34 cellular contexts compared by ENCODE assay signal in genomic region chr4:73453701-73454005, GRCh38. TPM values are rescaled to one million over a fixed set of nuclear protein-coding genes. Genes with fewer than 3 reads are reported as not detected.
A peak's percentile ranks its signal among the peaks of the same experiment; 100 is the strongest.
DNase-seq lines count a peak whose midpoint lies in the region; ATAC-seq, FAIRE-seq and TF ChIP-seq lines count a peak whose summit lies in the region.
"Had no signal": no experiment of that assay in that cellular context is flagged by ENCODE, and none has a peak within 500 bp of the region (broad histone marks: within the 10 kb centered on the region; RNA-seq: fewer than 3 reads in every experiment).

No MANE protein-coding gene starts in this region.

- POLR2A ChIA-PET in HepG2 (lab: Yijun Ruan, JAX), result no interaction called here

- H3K9me3 ChIP-seq in cardiac muscle cell (ENCODE audit: low read depth) (no peaks in the 10 kb centered on the region), right cardiac atrium (ENCODE audit: control insufficient read depth, low read length) (no peaks in the 10 kb centered on the region), HepG2 (ENCODE audit: low read length) (no peaks in the 10 kb centered on the region)
- H3K9me3 ChIP-seq: ascending aorta, thoracic aorta had no signal

- H4K20me1 ChIP-seq in HepG2 (ENCODE audit: insufficient read depth, low read length), result peaks cover 24% of the 10 kb centered on the region

- peaks cover 9% of the 10 kb centered on the region for H3K4me1 ChIP-seq in cardiac muscle cell (ENCODE audit: low read depth)
- peaks cover 5% of the 10 kb centered on the region for H3K4me1 ChIP-seq in right cardiac atrium (ENCODE audit: control insufficient read depth, insufficient read depth, low read length)
- peaks cover 39% of the 10 kb centered on the region for H3K4me1 ChIP-seq in HepG2 (ENCODE audit: insufficient read depth, low read length)

- H3K27ac ChIP-seq in cardiac muscle cell, result peak overlapping the region; percentile 44
- H3K27ac ChIP-seq in right cardiac atrium (ENCODE audit: low read length), result no peak overlapping the region
- peak overlapping the region; percentile 37 for H3K27ac ChIP-seq in HepG2 (ENCODE audit: extremely low read length, insufficient read depth, low read length)
- H3K27ac ChIP-seq: ascending aorta, dorsolateral prefrontal cortex, KMS-11, SK-N-MC, skin epidermis had no signal

- H2AFZ ChIP-seq in HepG2 (ENCODE audit: low read length), result no peak overlapping the region

- no peak for TF ChIP-seq RAD21 in HepG2 (CRISPR knock-in tag; IDR thresholded peaks at IDR 0.05)

- H3K9ac ChIP-seq in HepG2 (ENCODE audit: insufficient read depth, low read depth, low read length), result no peak overlapping the region
- H3K9ac ChIP-seq: KMS-11 had no signal

- H3K36me3 ChIP-seq in cardiac muscle cell (no peaks in the 10 kb centered on the region), HepG2 (replicated peaks in 1 of 2; ENCODE audit: control insufficient read depth in 1 of 2, insufficient read depth in 2 of 2, low read length in 2 of 2) (peaks cover 5 to 44% of the 10 kb centered on the region in 2 experiments)
- H3K36me3 ChIP-seq: ascending aorta, thoracic aorta had no signal

- H3K4me2 ChIP-seq in HepG2 (ENCODE audit: low read depth, low read length), result no peak overlapping the region
- H3K4me2 ChIP-seq: KMS-11 had no signal

- TF ChIP-seq EP300 in HepG2 (IDR thresholded peaks at IDR 0.05; ENCODE audit: low read depth in 2 of 2, low read length in 2 of 2) (no peak), HepG2 (CRISPR knock-in tag; IDR thresholded peaks at IDR 0.05; ENCODE audit: borderline replicate concordance) (no peak)

- H3K27me3 ChIP-seq in cardiac muscle cell (no peaks in the 10 kb centered on the region), right cardiac atrium (ENCODE audit: control insufficient read depth, insufficient read depth) (no peaks in the 10 kb centered on the region), HepG2 (ENCODE audit: control insufficient read depth in 1 of 2, insufficient read depth in 2 of 2, low read length in 2 of 2) (no peaks in the 10 kb centered on the region)
- H3K27me3 ChIP-seq: ascending aorta had no signal

- DNase-seq in cardiac muscle cell (ENCODE audit: low read depth in 1 of 2, low spot score in 1 of 2) (peak; percentile 8 to 26), right cardiac atrium (no peak), fibroblast of villous mesenchyme (ENCODE audit: low read depth) (peak; percentile 12), HepG2 (ENCODE audit: low spot score) (no peak), omental fat pad (ENCODE audit: low spot score) (no peak)
- DNase-seq: 8988T; activated CD4-positive, alpha-beta memory T cell treated with anti-CD3 and anti-CD28 coated beads, Interleukin-2, amount 10 ng/mL, durations not matched to agents 7 days and 5 days; activated CD4-positive, alpha-beta T cell treated with anti-CD3 and anti-CD28 coated beads for 1 hour; activated T-cell treated with anti-CD3 and anti-CD28 coated beads for 4 hours; CD4-positive, CD25-positive, alpha-beta regulatory T cell; dorsolateral prefrontal cortex; EL; MM.1S; naive B cell; NCI-H1417; NCI-H2081 treated with DMSO at 0.1 percent for 48 hours; NCI-H774; nucleus accumbens; stimulated activated naive CD8-positive, alpha-beta T cell treated with anti-CD3 and anti-CD28 coated beads, Interleukin-15, Interleukin-2, amounts not matched to agents 100 U/mL and 50 U/mL, for 24 hours; T-helper 17 cell had no signal

- BruUV-seq in HepG2 (replicated peaks; lab: Mats Ljungman, UMichigan), result no TSS peak

- no peaks in the 10 kb centered on the region for H3K79me2 ChIP-seq in HepG2 (ENCODE audit: insufficient read depth, low read length)

- TF ChIP-seq POLR2A in HepG2 (IDR thresholded peaks at IDR 0.05; ENCODE audit: insufficient read depth in 1 of 2, low read depth in 2 of 2, low read length in 2 of 2), result no peak

- no peak for TF ChIP-seq CTCF in cardiac muscle cell (IDR thresholded peaks at IDR 0.05; ENCODE audit: low read depth, low read length)
- TF ChIP-seq CTCF in fibroblast of villous mesenchyme (IDR thresholded peaks at IDR 0.05; ENCODE audit: insufficient read depth, low read depth, low read length), result no peak
- TF ChIP-seq CTCF in HepG2 (CRISPR knock-in tag; IDR thresholded peaks at IDR 0.05), result no peak
- no peak for TF ChIP-seq CTCF in omental fat pad (IDR thresholded peaks at IDR 0.05)

- intact Hi-C loops in right cardiac atrium (cut with DNase I), result no loop called here
- intact Hi-C loops in HepG2 (cut with micrococcal nuclease; ENCODE audit: unreplicated experiment), result no loop called here

- CTCF ChIA-PET in HepG2 (lab: Yijun Ruan, JAX; ENCODE audit: low intra/inter-chr PET ratio, low total read pairs), result no interaction called here

- no peak for ATAC-seq in right cardiac atrium
- no peak for ATAC-seq in HepG2
- no peak for ATAC-seq in HG02798 (IDR thresholded peaks at IDR 0.05; ENCODE audit: poor library complexity, unreplicated experiment)
- no peak for ATAC-seq in GM19452 (IDR thresholded peaks at IDR 0.05; ENCODE audit: unreplicated experiment)
- ATAC-seq in SK-N-SH treated with all-trans-retinoic acid at 6 μM for 48 hours, result no peak
- ATAC-seq in omental fat pad (ENCODE audit: low FRiP score), result no peak
- ATAC-seq: activated naive CD4-positive, alpha-beta T cell treated with anti-CD3 and anti-CD28 coated beads, Interleukin-2, amount 50 U/mL, for 72 hours; stimulated activated naive CD8-positive, alpha-beta T cell treated with anti-CD3 and anti-CD28 coated beads, Interleukin-15, Interleukin-2, amounts not matched to agents 100 U/mL and 50 U/mL, for 24 hours; T-helper 17 cell had no signal

- in situ Hi-C loops in HepG2 (cut with HindIII; ENCODE audit: extremely low pct_ligation_motif_present, low pct_unique_long_range_greater_than_20kb), result loop anchor here (25.0 kb wide), 1 partner anchor 109 kb away; no protein-coding TSS in a partner anchor

- H3K4me3 ChIP-seq in cardiac muscle cell (no peak overlapping the region), right cardiac atrium (ENCODE audit: low read length) (no peak overlapping the region), fibroblast of villous mesenchyme (ENCODE audit: low read depth, low read length) (no peak overlapping the region), HepG2 (replicated peaks in 1 of 3; ENCODE audit: insufficient read depth in 1 of 3, low read depth in 2 of 3, low read length in 3 of 3) (no peak overlapping the region)
- H3K4me3 ChIP-seq: ascending aorta, dorsolateral prefrontal cortex, SK-N-MC, skin epidermis, thoracic aorta had no signal

- FAIRE-seq in HepG2 (lab: Jason Lieb, UNC), result no peak
- FAIRE-seq: GM12892, H54 had no signal

RNA-seq across cellular contexts. Expression of gene AFP, which starts 17.6 kb away (rescaled TPM):
- total RNA-seq in cardiac muscle cell (0.67 and 0.77 TPM in 2 replicates), right cardiac atrium (not detected), fibroblast of villous mesenchyme (0.32 TPM in 1 of 2 replicates, not detected in the other), HepG2 (2016; rRNA removed; fragmentation: Illumina TruSeq; extraction: Trizol) (4,406 and 9,434 TPM in 2 replicates), omental fat pad (not detected)
- polyA plus RNA-seq in cardiac muscle cell (9.1 TPM in 1 of 2 replicates, not detected in the other), right cardiac atrium (not detected), HepG2 (2011; rRNA removed) (12,657 and 13,105 TPM in 2 replicates)
- total RNA-seq in HepG2 (2016; cell fraction: cytosol; rRNA removed; fragmentation: Illumina TruSeq; extraction: Trizol; ENCODE audit: low read depth), result 859 and 984 TPM in 2 replicates
- 4,328 and 8,879 TPM in 2 replicates for total RNA-seq in HepG2 (2016; cell fraction: insoluble cytoplasmic fraction; rRNA removed; fragmentation: Illumina TruSeq; extraction: Trizol)
- total RNA-seq in HepG2 (2016; cell fraction: membrane; rRNA removed; fragmentation: Illumina TruSeq; extraction: Trizol), result 1,470 and 1,653 TPM in 2 replicates
- 6,106 and 7,724 TPM in 2 replicates for total RNA-seq in HepG2 (2016; cell fraction: nucleus; rRNA removed; fragmentation: Illumina TruSeq; extraction: Trizol)
- 10,032 and 12,863 TPM in 2 replicates for polyA plus RNA-seq in HepG2 (2011; cell fraction: cytosol; rRNA removed)
- 3,859 and 4,411 TPM in 2 replicates for polyA plus RNA-seq in HepG2 (2011; cell fraction: nucleus; rRNA removed)
- polyA plus RNA-seq in HepG2 (2012), result 15,767 and 21,683 TPM in 2 replicates
- 881 and 929 TPM in 2 replicates for polyA plus RNA-seq in HepG2 (2016; cell fraction: cytosol; fragmentation: Illumina TruSeq; extraction: Trizol; ENCODE audit: low read depth)
- polyA plus RNA-seq in HepG2 (2016; cell fraction: insoluble cytoplasmic fraction; fragmentation: Illumina TruSeq; extraction: Trizol; ENCODE audit: low read depth), result 4,042 and 4,098 TPM in 2 replicates
- polyA plus RNA-seq in HepG2 (2016; cell fraction: membrane; fragmentation: Illumina TruSeq; extraction: Trizol; ENCODE audit: low read depth), result 1,126 and 1,308 TPM in 2 replicates
- polyA plus RNA-seq in HepG2 (2016; cell fraction: nucleus; fragmentation: Illumina TruSeq; extraction: Trizol; ENCODE audit: insufficient read depth, low read depth), result 10,518 and 11,638 TPM in 2 replicates
- polyA minus RNA-seq in HepG2 (2011; rRNA and poly(A)+ RNA removed; ENCODE audit: low replicate concordance), result 1.4 and 2,561 TPM in 2 replicates
- 2,774 and 4,050 TPM in 2 replicates for polyA minus RNA-seq in HepG2 (2011; cell fraction: cytosol; rRNA and poly(A)+ RNA removed)
- 1,510 and 2,631 TPM in 2 replicates for polyA minus RNA-seq in HepG2 (2011; cell fraction: nucleus; rRNA and poly(A)+ RNA removed)
- total RNA-seq: activated CD4-positive, alpha-beta memory T cell treated with anti-CD3 and anti-CD28 coated beads, Interleukin-2, amount 10 ng/mL, durations not matched to agents 7 days and 5 days; activated naive CD4-positive, alpha-beta T cell treated with anti-CD3 and anti-CD28 coated beads, Interleukin-2, amount 50 U/mL, for 72 hours; ascending aorta; CD4-positive, CD25-positive, alpha-beta regulatory T cell; glomerular endothelial cell; T-helper 17 cell; thoracic aorta had no signal
- polyA plus RNA-seq: CD4-positive, CD25-positive, alpha-beta regulatory T cell had no signal

RNA-seq across cellular contexts. Expression of gene AFM, which starts 27.9 kb away (rescaled TPM):
- not detected in 2 replicates for total RNA-seq in cardiac muscle cell
- 0.06 TPM in 1 of 2 replicates, not detected in the other for polyA plus RNA-seq in cardiac muscle cell
- not detected for total RNA-seq in right cardiac atrium
- polyA plus RNA-seq in right cardiac atrium, result not detected
- not detected in 2 replicates for total RNA-seq in fibroblast of villous mesenchyme
- total RNA-seq in HepG2 (2016; rRNA removed; fragmentation: Illumina TruSeq; extraction: Trizol), result 0.79 and 1.8 TPM in 2 replicates
- 0.18 and 0.30 TPM in 2 replicates for total RNA-seq in HepG2 (2016; cell fraction: cytosol; rRNA removed; fragmentation: Illumina TruSeq; extraction: Trizol; ENCODE audit: low read depth)
- total RNA-seq in HepG2 (2016; cell fraction: insoluble cytoplasmic fraction; rRNA removed; fragmentation: Illumina TruSeq; extraction: Trizol), result 0.67 and 1.9 TPM in 2 replicates
- 0.31 and 0.34 TPM in 2 replicates for total RNA-seq in HepG2 (2016; cell fraction: membrane; rRNA removed; fragmentation: Illumina TruSeq; extraction: Trizol)
- total RNA-seq in HepG2 (2016; cell fraction: nucleus; rRNA removed; fragmentation: Illumina TruSeq; extraction: Trizol), result 4.4 and 4.6 TPM in 2 replicates
- polyA plus RNA-seq in HepG2 (2011; rRNA removed), result 0.13 TPM in 2 replicates
- polyA plus RNA-seq in HepG2 (2011; cell fraction: cytosol; rRNA removed), result 0.08 TPM in 1 of 2 replicates, not detected in the other
- polyA plus RNA-seq in HepG2 (2011; cell fraction: nucleus; rRNA removed), result 0.09 and 0.21 TPM in 2 replicates
- polyA plus RNA-seq in HepG2 (2012), result 0.15 and 0.17 TPM in 2 replicates
- 0.18 and 0.36 TPM in 2 replicates for polyA plus RNA-seq in HepG2 (2016; cell fraction: cytosol; fragmentation: Illumina TruSeq; extraction: Trizol; ENCODE audit: low read depth)
- polyA plus RNA-seq in HepG2 (2016; cell fraction: insoluble cytoplasmic fraction; fragmentation: Illumina TruSeq; extraction: Trizol; ENCODE audit: low read depth), result 0.75 and 1.1 TPM in 2 replicates
- polyA plus RNA-seq in HepG2 (2016; cell fraction: membrane; fragmentation: Illumina TruSeq; extraction: Trizol; ENCODE audit: low read depth), result 0.37 and 0.42 TPM in 2 replicates
- 7.2 and 7.4 TPM in 2 replicates for polyA plus RNA-seq in HepG2 (2016; cell fraction: nucleus; fragmentation: Illumina TruSeq; extraction: Trizol; ENCODE audit: insufficient read depth, low read depth)
- polyA minus RNA-seq in HepG2 (2011; rRNA and poly(A)+ RNA removed; ENCODE audit: low replicate concordance), result not detected in 2 replicates
- polyA minus RNA-seq in HepG2 (2011; cell fraction: cytosol; rRNA and poly(A)+ RNA removed), result not detected in 2 replicates
- polyA minus RNA-seq in HepG2 (2011; cell fraction: nucleus; rRNA and poly(A)+ RNA removed), result 0.13 and 0.25 TPM in 2 replicates
- not detected for total RNA-seq in omental fat pad
- total RNA-seq: activated CD4-positive, alpha-beta memory T cell treated with anti-CD3 and anti-CD28 coated beads, Interleukin-2, amount 10 ng/mL, durations not matched to agents 7 days and 5 days; activated naive CD4-positive, alpha-beta T cell treated with anti-CD3 and anti-CD28 coated beads, Interleukin-2, amount 50 U/mL, for 72 hours; ascending aorta; CD4-positive, CD25-positive, alpha-beta regulatory T cell; cerebellum; fibroblast of lung; glomerular endothelial cell; T-helper 17 cell; thoracic aorta had no signal
- polyA plus RNA-seq: CD4-positive, CD25-positive, alpha-beta regulatory T cell; fibroblast of lung had no signal

RNA-seq across cellular contexts. Expression of gene ALB, which starts 49.6 kb away (rescaled TPM):
- total RNA-seq in cardiac muscle cell (1.5 and 2.3 TPM in 2 replicates), right cardiac atrium (1 to 10 TPM in 1 of 4 donors, not detected in 3; 9.6 TPM), fibroblast of villous mesenchyme (not detected in 2 replicates), HepG2 (2016; rRNA removed; fragmentation: Illumina TruSeq; extraction: Trizol) (10,101 and 22,625 TPM in 2 replicates), omental fat pad (1 to 10 TPM in 1 of 4 donors, not detected in 3; 1.2 TPM)
- polyA plus RNA-seq in cardiac muscle cell (3.1 and 5.4 TPM in 2 replicates), right cardiac atrium (0.81 TPM), HepG2 (2011; rRNA removed) (22,205 and 22,259 TPM in 2 replicates)
- 1,763 and 1,983 TPM in 2 replicates for total RNA-seq in HepG2 (2016; cell fraction: cytosol; rRNA removed; fragmentation: Illumina TruSeq; extraction: Trizol; ENCODE audit: low read depth)
- total RNA-seq in HepG2 (2016; cell fraction: insoluble cytoplasmic fraction; rRNA removed; fragmentation: Illumina TruSeq; extraction: Trizol), result 10,071 and 21,691 TPM in 2 replicates
- total RNA-seq in HepG2 (2016; cell fraction: membrane; rRNA removed; fragmentation: Illumina TruSeq; extraction: Trizol), result 2,665 and 3,098 TPM in 2 replicates
- 14,455 and 17,797 TPM in 2 replicates for total RNA-seq in HepG2 (2016; cell fraction: nucleus; rRNA removed; fragmentation: Illumina TruSeq; extraction: Trizol)
- 10,343 and 19,758 TPM in 2 replicates for polyA plus RNA-seq in HepG2 (2011; cell fraction: cytosol; rRNA removed)
- polyA plus RNA-seq in HepG2 (2011; cell fraction: nucleus; rRNA removed), result 4,838 and 7,133 TPM in 2 replicates
- polyA plus RNA-seq in HepG2 (2012), result 30,113 and 41,157 TPM in 2 replicates
- 1,641 and 1,730 TPM in 2 replicates for polyA plus RNA-seq in HepG2 (2016; cell fraction: cytosol; fragmentation: Illumina TruSeq; extraction: Trizol; ENCODE audit: low read depth)
- 9,271 and 9,564 TPM in 2 replicates for polyA plus RNA-seq in HepG2 (2016; cell fraction: insoluble cytoplasmic fraction; fragmentation: Illumina TruSeq; extraction: Trizol; ENCODE audit: low read depth)
- 1,898 and 2,256 TPM in 2 replicates for polyA plus RNA-seq in HepG2 (2016; cell fraction: membrane; fragmentation: Illumina TruSeq; extraction: Trizol; ENCODE audit: low read depth)
- 21,168 and 22,798 TPM in 2 replicates for polyA plus RNA-seq in HepG2 (2016; cell fraction: nucleus; fragmentation: Illumina TruSeq; extraction: Trizol; ENCODE audit: insufficient read depth, low read depth)
- polyA minus RNA-seq in HepG2 (2011; rRNA and poly(A)+ RNA removed; ENCODE audit: low replicate concordance), result 2.4 and 3,693 TPM in 2 replicates
- polyA minus RNA-seq in HepG2 (2011; cell fraction: cytosol; rRNA and poly(A)+ RNA removed), result 6,095 and 10,549 TPM in 2 replicates
- 3,995 and 8,747 TPM in 2 replicates for polyA minus RNA-seq in HepG2 (2011; cell fraction: nucleus; rRNA and poly(A)+ RNA removed)
- total RNA-seq: activated CD4-positive, alpha-beta memory T cell treated with anti-CD3 and anti-CD28 coated beads, Interleukin-2, amount 10 ng/mL, durations not matched to agents 7 days and 5 days; activated naive CD4-positive, alpha-beta T cell treated with anti-CD3 and anti-CD28 coated beads, Interleukin-2, amount 50 U/mL, for 72 hours; CD4-positive, CD25-positive, alpha-beta regulatory T cell; fibroblast of lung; glomerular endothelial cell; T-helper 17 cell; thoracic aorta had no signal
- polyA plus RNA-seq: CD4-positive, CD25-positive, alpha-beta regulatory T cell had no signal

Comparison
In these comparisons a context has a peak if more than half of its experiments do, and no peak if none do; other contexts are left out.
1. DNase-seq: peak in cardiac muscle cell (2 of 2) and fibroblast of villous mesenchyme (single experiment); none in right cardiac atrium (0 of 3), HepG2 (single experiment) and omental fat pad (single experiment).
2. RNA of gene AFP, which starts 17.6 kb away (total RNA-seq): 859 to 9,434 TPM in HepG2; 0.67 to 0.77 TPM in cardiac muscle cell, not detected in right cardiac atrium, 0.32 TPM in fibroblast of villous mesenchyme and not detected in omental fat pad; every median in the first group is over 100 times any median in the second.
3. RNA of gene ALB, which starts 49.6 kb away (total RNA-seq): 1,763 to 22,625 TPM in HepG2; 1.5 to 2.3 TPM in cardiac muscle cell, 1.2 TPM in omental fat pad, 9.6 TPM in right cardiac atrium and not detected in fibroblast of villous mesenchyme; every median in the first group is over 100 times any median in the second.